12 cellular contexts compared by ENCODE assay signal in the genomic region with DNA sequence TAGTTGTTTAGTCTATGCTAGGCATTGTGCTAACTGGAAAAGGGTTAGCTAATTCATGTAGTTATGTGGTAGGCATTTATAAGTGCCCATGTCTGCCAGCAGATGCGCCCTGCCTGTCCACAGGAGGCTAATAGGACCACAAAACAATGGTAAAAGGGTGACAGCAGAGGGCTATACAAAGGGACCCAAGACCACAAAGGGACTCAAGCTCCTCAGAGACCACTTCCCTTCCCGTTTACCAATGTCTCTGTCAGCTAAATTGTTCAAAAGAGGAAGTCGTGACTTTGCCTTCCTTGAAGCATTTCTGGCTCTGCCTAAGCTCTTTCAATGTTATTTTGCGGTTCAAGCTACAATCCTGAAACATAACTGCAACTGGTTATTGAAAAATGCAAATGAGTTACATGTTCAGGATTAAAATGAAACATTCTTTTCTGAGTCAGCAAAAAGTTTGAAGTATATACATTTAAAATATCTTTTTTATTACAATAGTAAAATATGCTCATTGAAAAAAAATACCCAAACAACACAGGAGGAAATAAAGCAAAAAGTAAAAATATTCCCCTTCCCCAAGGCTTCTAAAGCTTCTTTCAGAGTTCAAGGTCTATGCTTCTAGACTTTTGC.
DNase-seq lines count a peak whose midpoint lies in the region; ATAC-seq and TF ChIP-seq lines count a peak whose summit lies in the region.
"Had no signal": no experiment of that assay in that cellular context is flagged by ENCODE, and none has a peak within 500 bp of the region (broad histone marks: within the 10 kb centered on the region; RNA-seq: fewer than 3 reads in every experiment).

No MANE protein-coding gene starts in this region.

- H3K4me1 ChIP-seq in esophagus muscularis mucosa: no peaks in the 10 kb centered on the region

- TF ChIP-seq CTCF in NB4 (IDR thresholded peaks at IDR 0.05; ENCODE audit: low read depth, low read length): no peak
- TF ChIP-seq CTCF in esophagus muscularis mucosa (IDR thresholded peaks at IDR 0.05): no peak
- no peak for TF ChIP-seq CTCF in HFFc6 (IDR thresholded peaks at IDR 0.05)

- no peak for TF ChIP-seq POLR2A in NB4 (IDR thresholded peaks at IDR 0.05; ENCODE audit: extremely low read depth, insufficient read length)
- TF ChIP-seq POLR2A in esophagus muscularis mucosa (IDR thresholded peaks at IDR 0.05; ENCODE audit: low read depth): no peak

- H3K9me3 Mint-ChIP-seq in HFFc6: peaks cover 32% of the 10 kb centered on the region

- 63% methylated on average over 4 of the region's 4 CpGs for WGBS in esophagus muscularis mucosa

- no peaks in the 10 kb centered on the region; the same call in 1 of the 2 replicates for H3K27me3 Mint-ChIP-seq in HFFc6 (ENCODE audit: insufficient read depth)

- intact Hi-C loops in esophagus muscularis mucosa (cut with DNase I): no loop called here

- no peaks in the 10 kb centered on the region for H3K4me1 Mint-ChIP-seq in HFFc6 (ENCODE audit: low read depth)

- no peaks in the 10 kb centered on the region for H3K36me3 ChIP-seq in esophagus muscularis mucosa

- H3K9me3 ChIP-seq in esophagus muscularis mucosa: no peaks in the 10 kb centered on the region

- H3K27ac ChIP-seq in esophagus muscularis mucosa (replicated peaks in 1 of 4): no peak overlapping the region

- ATAC-seq in GM18511 (IDR thresholded peaks at IDR 0.05; ENCODE audit: unreplicated experiment) (peak; percentile 67), GM21723 (IDR thresholded peaks at IDR 0.05; ENCODE audit: unreplicated experiment) (peak; percentile 81)

- DNase-seq in NB4 (ENCODE audit: low read depth) (peak; percentile 88), globus pallidus (ENCODE audit: low spot score) (peak; percentile 43), esophagus muscularis mucosa (ENCODE audit: extremely low spot score) (no peak), retina (no peak), cerebellar nuclear complex (lab: John Stamatoyannopoulos, UW) (no peak), HFFc6 (no peak)
- DNase-seq: HCEC 1CT; mammary epithelial cell; NCI-H1436; stimulated activated CD4-positive, alpha-beta T cell treated with anti-CD3 and anti-CD28 coated beads, Interleukin-12 subunit alpha, Interleukin-12 subunit beta, amount 100 ng/mL, for 4 hours had no signal

- H3K27me3 ChIP-seq in esophagus muscularis mucosa: no peaks in the 10 kb centered on the region

- H3K36me3 Mint-ChIP-seq in HFFc6 (ENCODE audit: low read depth): no peaks in the 10 kb centered on the region; the same call in 1 of the 2 replicates

- no peak overlapping the region for H3K27ac Mint-ChIP-seq in HFFc6

- no peak for TF ChIP-seq EP300 in esophagus muscularis mucosa (IDR thresholded peaks at IDR 0.05)

- H3K4me3 ChIP-seq in NB4 (ENCODE audit: low read depth, low read length) (no peak overlapping the region), esophagus muscularis mucosa (no peak overlapping the region)

- no peak overlapping the region for H3K4me3 Mint-ChIP-seq in HFFc6

Comparison
In these comparisons a context has a peak if more than half of its experiments do, and no peak if none do; other contexts are left out.
1. DNase-seq: peak in NB4 (single experiment) and globus pallidus (single experiment); none in esophagus muscularis mucosa (single experiment), retina (single experiment), cerebellar nuclear complex (0 of 2) and HFFc6 (single experiment).